In the genomic region with DNA sequence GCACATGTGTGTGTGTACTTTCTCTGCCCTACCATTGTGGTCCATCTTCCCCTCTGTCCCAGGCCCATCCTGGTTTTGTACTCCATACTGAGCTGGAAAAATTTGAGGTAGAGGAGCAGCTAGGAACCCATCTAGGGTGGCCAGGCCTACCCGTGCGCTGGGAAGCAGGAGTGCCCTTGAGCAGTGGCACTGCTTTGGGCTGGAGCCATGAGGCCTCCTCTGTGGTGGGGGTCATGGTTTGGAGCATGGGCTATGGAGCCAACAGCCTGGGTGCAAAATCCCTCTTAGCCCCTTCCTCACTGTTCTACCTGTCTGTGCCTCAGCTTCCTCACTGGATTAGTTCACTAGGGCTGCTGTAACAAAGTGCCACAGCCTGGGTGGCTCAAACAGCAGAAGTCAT, we compare ENCODE assay signal across 1 cellular context.
TF ChIP-seq lines count a peak whose summit lies in the region.

No MANE protein-coding gene starts in this region.

TF ChIP-seq in IMR-90, 13 proteins besides CTCF, POLR2A, EP300 and RAD21:
- TF ChIP-seq CHD1 (IDR thresholded peaks at IDR 0.05; ENCODE audit: low read depth, low read length) (no peak), RFX5 (IDR thresholded peaks at IDR 0.05; ENCODE audit: low read depth, low read length) (no peak), NFE2L2 (IDR thresholded peaks at IDR 0.05; ENCODE audit: low read depth, low read length) (no peak), RCOR1 (IDR thresholded peaks at IDR 0.05; ENCODE audit: insufficient replicate concordance, low read length) (no peak), MAZ (IDR thresholded peaks at IDR 0.05; ENCODE audit: borderline replicate concordance, low read depth, low read length) (no peak), SMC3 (IDR thresholded peaks at IDR 0.05; ENCODE audit: low read depth, low read length) (no peak), BHLHE40 (IDR thresholded peaks at IDR 0.05; ENCODE audit: low read depth, low read length) (no peak), CEBPB (IDR thresholded peaks at IDR 0.05; ENCODE audit: low read depth, low read length) (no peak), MXI1 (IDR thresholded peaks at IDR 0.05; ENCODE audit: borderline replicate concordance, low read depth, low read length) (no peak)
- TF ChIP-seq, protein P1, sequence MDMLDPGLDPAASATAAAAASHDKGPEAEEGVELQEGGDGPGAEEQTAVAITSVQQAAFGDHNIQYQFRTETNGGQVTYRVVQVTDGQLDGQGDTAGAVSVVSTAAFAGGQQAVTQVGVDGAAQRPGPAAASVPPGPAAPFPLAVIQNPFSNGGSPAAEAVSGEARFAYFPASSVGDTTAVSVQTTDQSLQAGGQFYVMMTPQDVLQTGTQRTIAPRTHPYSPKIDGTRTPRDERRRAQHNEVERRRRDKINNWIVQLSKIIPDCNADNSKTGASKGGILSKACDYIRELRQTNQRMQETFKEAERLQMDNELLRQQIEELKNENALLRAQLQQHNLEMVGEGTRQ (IDR thresholded peaks at IDR 0.05; ENCODE audit: low read depth, low read length): no peak
TF ChIP-seq in IMR-90: peak in this region for 0.
